ENCODE assay signal across 21 cellular contexts in the genomic region with DNA sequence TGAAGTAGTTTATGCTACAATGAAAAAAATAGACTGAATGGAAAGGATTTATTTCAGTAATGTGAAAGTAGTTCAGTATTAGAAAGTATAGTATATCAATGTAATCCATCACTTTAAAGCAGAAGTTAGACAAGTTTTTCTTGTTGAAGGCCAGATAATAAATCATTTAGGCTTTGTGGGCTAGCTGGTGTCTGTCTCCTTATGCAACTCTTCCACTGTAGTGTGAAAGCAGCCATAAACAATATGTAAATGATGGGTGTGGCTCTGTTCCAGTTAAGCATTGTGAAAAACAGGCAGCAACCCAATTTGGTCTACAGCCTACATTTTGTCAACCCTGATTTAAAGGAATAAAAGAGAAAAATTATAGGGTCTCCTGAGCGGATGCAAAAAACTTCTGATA.
"Had no signal": no experiment of that assay in that cellular context is flagged by ENCODE, and none has a peak within 500 bp of the region (broad histone marks: within the 10 kb centered on the region; RNA-seq: fewer than 3 reads in every experiment).

No MANE protein-coding gene starts in this region.

- ATAC-seq: activated CD8-positive, alpha-beta T cell treated with anti-CD3 and anti-CD28 coated beads, Interleukin-2, amount 10 ng/mL, durations not matched to agents 7 days and 5 days; body of pancreas; left ventricle myocardium superior; natural killer cell treated with Interleukin-12 subunit alpha and Interleukin-12 subunit beta and Interleukin-15 and Interleukin-18, amount 100 ng/mL, for 72 hours; WTC11 had no signal

- H3K9me3 ChIP-seq: body of pancreas, vagina had no signal

- H3K4me3 ChIP-seq: body of pancreas, coronary artery, hepatocyte, right atrium auricular region, tibial artery, vagina had no signal

- H3K27me3 ChIP-seq: body of pancreas, hepatocyte, right atrium auricular region, vagina had no signal

- H2AFZ ChIP-seq: hepatocyte had no signal

- H3K27ac ChIP-seq: body of pancreas, coronary artery, hepatocyte, right atrium auricular region, tibial artery, vagina had no signal

- DNase-seq: activated CD4-positive, alpha-beta T cell treated with anti-CD3 and anti-CD28 coated beads, Interleukin-2, amount 10 ng/mL, durations not matched to agents 24 days and 14 days; activated CD8-positive, alpha-beta memory T cell treated with anti-CD3 and anti-CD28 coated beads, Interleukin-2, amount 50 U/mL, for 4 hours; activated CD8-positive, alpha-beta T cell treated with anti-CD3 and anti-CD28 coated beads, Interleukin-2, amount 10 ng/mL, durations not matched to agents 7 days and 5 days; activated effector memory CD4-positive, alpha-beta T cell treated with anti-CD3 and anti-CD28 coated beads, Interleukin-2, amount 50 U/mL, for 16 hours; activated T-cell treated with anti-CD3 and anti-CD28 coated beads, Interleukin-2, amount 50 U/mL, for 48 hours; amniotic stem cell; body of pancreas; left ventricle myocardium superior; mesendoderm; nucleus accumbens; stimulated activated CD4-positive, alpha-beta T cell treated with anti-CD3 and anti-CD28 coated beads, Interleukin-15, amount 100 ng/mL, for 24 hours; stimulated activated CD4-positive, alpha-beta T cell treated with anti-CD3 and anti-CD28 coated beads, Interleukin-4, amount 100 ng/mL, for 24 hours; stimulated activated naive CD4-positive, alpha-beta T cell; T-helper 1 cell; tibial artery had no signal

- H3K4me1 ChIP-seq: body of pancreas, right atrium auricular region, tibial artery, vagina had no signal

- H3K4me2 ChIP-seq: hepatocyte had no signal

- H3K36me3 ChIP-seq: right atrium auricular region, tibial artery, vagina had no signal

- H3K79me2 ChIP-seq: hepatocyte had no signal
